Comparison of ENCODE assay signal across 16 cellular contexts in the genomic region with DNA sequence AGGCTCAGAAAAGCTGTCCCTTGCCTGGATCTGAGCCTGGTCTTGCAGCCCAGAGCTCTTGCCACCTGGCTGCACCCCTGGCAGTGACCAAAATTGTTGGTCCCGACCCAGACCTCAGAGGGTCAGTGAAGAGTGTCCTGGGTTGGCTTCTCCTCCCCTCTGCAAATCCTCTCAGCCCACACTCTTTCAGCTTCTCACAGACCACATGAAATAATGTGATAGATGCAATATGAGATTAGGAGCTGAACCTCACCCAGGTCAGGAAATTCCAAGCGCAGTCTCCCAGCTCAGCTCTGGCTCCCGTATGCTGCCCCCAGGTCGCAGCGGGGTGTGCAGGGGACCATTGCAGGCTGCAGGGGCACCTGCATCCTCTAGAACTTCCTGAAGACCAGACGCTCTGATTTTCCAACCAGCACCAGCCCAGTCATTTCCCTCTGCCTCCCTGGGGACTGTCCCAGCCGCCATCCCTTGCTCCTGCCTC. TPM values are rescaled to one million over a fixed set of nuclear protein-coding genes. Genes with fewer than 3 reads are reported as not detected.
DNase-seq lines count a peak whose midpoint lies in the region; ATAC-seq and TF ChIP-seq lines count a peak whose summit lies in the region.
"Had no signal": no experiment of that assay in that cellular context is flagged by ENCODE, and none has a peak within 500 bp of the region (broad histone marks: within the 10 kb centered on the region; RNA-seq: fewer than 3 reads in every experiment).

No MANE protein-coding gene starts in this region.

- POLR2A ChIA-PET in SK-N-SH (lab: Yijun Ruan, JAX) = interaction anchor here (0.6 to 6.3 kb wide), 7 partner anchors 19 to 116 kb away, joined by 3 to 50 read pairs (median 20); partner anchors contain the start of gene RET

- H3F3A ChIP-seq in SK-N-SH (replicated peaks; ENCODE audit: insufficient read depth) = no peaks in the 10 kb centered on the region

- H3K9me3 ChIP-seq in right cardiac atrium (ENCODE audit: control insufficient read depth, low read length) (no peaks in the 10 kb centered on the region), SK-N-SH (no peaks in the 10 kb centered on the region), left lung (no peaks in the 10 kb centered on the region), upper lobe of right lung (no peaks in the 10 kb centered on the region)

- ATAC-seq in left ventricle myocardium superior = no peak
- ATAC-seq in right cardiac atrium = no peak
- no peak for ATAC-seq in left lung
- no peak for ATAC-seq in upper lobe of right lung
- ATAC-seq: PC-3 had no signal

- TF ChIP-seq RAD21 in SK-N-SH (IDR thresholded peaks at IDR 0.05; ENCODE audit: low read length) = peak; percentile 19; the same call in 1 of the 2 replicates

- H3K4me1 ChIP-seq in right cardiac atrium (ENCODE audit: control insufficient read depth, insufficient read depth, low read length) (no peaks in the 10 kb centered on the region), SK-N-SH (ENCODE audit: control insufficient read depth in 1 of 2, insufficient read depth in 2 of 2, low read depth in 1 of 2, low read length in 1 of 2) (peaks cover 0 to 85% of the 10 kb centered on the region in 2 experiments; a peak in 2 of 4 replicates), left lung (no peaks in the 10 kb centered on the region), upper lobe of right lung (no peaks in the 10 kb centered on the region)

- intact Hi-C loops in left ventricle myocardium superior (cut with micrococcal nuclease) = no loop called here
- intact Hi-C loops in right cardiac atrium (cut with DNase I) = no loop called here
- intact Hi-C loops in left lung (cut with DNase I) = no loop called here
- intact Hi-C loops in upper lobe of right lung (cut with DNase I) = no loop called here

- WGBS in right cardiac atrium = 56% methylated on average over 7 of the region's 7 CpGs
- WGBS in SK-N-SH (ENCODE audit: low lambda C conversion rate) = 0% methylated on average over 3 of the region's 7 CpGs

- H3K27me3 ChIP-seq in right cardiac atrium (ENCODE audit: control insufficient read depth, insufficient read depth) = no peaks in the 10 kb centered on the region
- no peaks in the 10 kb centered on the region for H3K27me3 ChIP-seq in SK-N-SH (ENCODE audit: insufficient read depth)
- peaks cover 0 to 21% of the 10 kb centered on the region in 2 donors for H3K27me3 ChIP-seq in left lung
- H3K27me3 ChIP-seq in upper lobe of right lung = peaks cover 6% of the 10 kb centered on the region

- no peaks in the 10 kb centered on the region for H3K36me3 ChIP-seq in SK-N-SH (replicated peaks in 1 of 2; ENCODE audit: control insufficient read depth in 1 of 2, insufficient read depth in 2 of 2, low read length in 1 of 2)
- H3K36me3 ChIP-seq in left lung = no peaks in the 10 kb centered on the region
- no peaks in the 10 kb centered on the region for H3K36me3 ChIP-seq in upper lobe of right lung

- H4K20me1 ChIP-seq in SK-N-SH (ENCODE audit: insufficient read depth) = no peaks in the 10 kb centered on the region

- CTCF ChIA-PET in SK-N-SH (lab: Yijun Ruan, JAX) = interaction anchor here (0.7 to 3.1 kb wide), 5 partner anchors 13 to 168 kb away, joined by 3 to 19 read pairs (median 3); no protein-coding TSS in a partner anchor

- no peak overlapping the region for H3K4me2 ChIP-seq in SK-N-SH

- no peak overlapping the region for H3K4me3 ChIP-seq in right cardiac atrium (ENCODE audit: low read length)
- no peak overlapping the region for H3K4me3 ChIP-seq in SK-N-SH (ENCODE audit: low read depth in 2 of 2, low read length in 1 of 2)
- no peak overlapping the region for H3K4me3 ChIP-seq in left lung
- H3K4me3 ChIP-seq in upper lobe of right lung = no peak overlapping the region

- H3K79me2 ChIP-seq in SK-N-SH (ENCODE audit: insufficient read depth) = no peaks in the 10 kb centered on the region

- DNase-seq in left ventricle myocardium superior (peak; percentile 10), right cardiac atrium (no peak), SK-N-SH (peak; percentile 41), left lung (peak; percentile 22 to 30), upper lobe of right lung (peak; percentile 43), mucosa of gallbladder (ENCODE audit: low spot score) (no peak)
- DNase-seq in activated CD8-positive, alpha-beta memory T cell treated with anti-CD3 and anti-CD28 coated beads, Interleukin-2, amount 50 U/mL, for 48 hours = no peak
- DNase-seq: DMS 273 treated with DMSO at 0.1 percent for 48 hours; KG1; NCI-H1048; NCI-H146; NCI-H2081 treated with DMSO at 0.1 percent for 48 hours; NCI-H226; NCI-H526; NK-92 treated with Interleukin-12 subunit alpha and Interleukin-12 subunit beta, amount 100 ng/mL, for 24 hours; PC-3 had no signal

- peak in 1 of 2 experiments; percentile 77; a peak in 2 of 4 replicates for TF ChIP-seq EP300 in SK-N-SH (IDR thresholded peaks at IDR 0.05; ENCODE audit: borderline replicate concordance in 1 of 2, low read depth in 1 of 2, low read length in 1 of 2)

- no peak overlapping the region for H3K9ac ChIP-seq in SK-N-SH

- H3K9me2 ChIP-seq in SK-N-SH = no peaks in the 10 kb centered on the region

- no peak overlapping the region for H2AFZ ChIP-seq in SK-N-SH (ENCODE audit: low read depth)

- H3K27ac ChIP-seq in right cardiac atrium (ENCODE audit: low read length) (no peak overlapping the region), SK-N-SH (ENCODE audit: low read depth in 2 of 2, low read length in 1 of 2) (peak overlapping the region in 1 of 2 experiments; percentile 100; a peak in 2 of 4 replicates), left lung (no peak overlapping the region), upper lobe of right lung (no peak overlapping the region)

- no peak for TF ChIP-seq CTCF in SK-N-SH (IDR thresholded peaks at IDR 0.05)
- no peak for TF ChIP-seq CTCF in left lung (IDR thresholded peaks at IDR 0.05)
- TF ChIP-seq CTCF in upper lobe of right lung (IDR thresholded peaks at IDR 0.05) = no peak

TF ChIP-seq in SK-N-SH, 30 proteins besides CTCF, POLR2A, EP300 and RAD21:
- no peak for TF ChIP-seq ZBTB33 (IDR thresholded peaks at IDR 0.05; ENCODE audit: borderline replicate concordance, low read depth)
- peak; percentile 71; the same call in 1 of the 2 replicates for TF ChIP-seq RCOR1 (IDR thresholded peaks at IDR 0.05; ENCODE audit: low read length)
- TF ChIP-seq, protein P1, sequence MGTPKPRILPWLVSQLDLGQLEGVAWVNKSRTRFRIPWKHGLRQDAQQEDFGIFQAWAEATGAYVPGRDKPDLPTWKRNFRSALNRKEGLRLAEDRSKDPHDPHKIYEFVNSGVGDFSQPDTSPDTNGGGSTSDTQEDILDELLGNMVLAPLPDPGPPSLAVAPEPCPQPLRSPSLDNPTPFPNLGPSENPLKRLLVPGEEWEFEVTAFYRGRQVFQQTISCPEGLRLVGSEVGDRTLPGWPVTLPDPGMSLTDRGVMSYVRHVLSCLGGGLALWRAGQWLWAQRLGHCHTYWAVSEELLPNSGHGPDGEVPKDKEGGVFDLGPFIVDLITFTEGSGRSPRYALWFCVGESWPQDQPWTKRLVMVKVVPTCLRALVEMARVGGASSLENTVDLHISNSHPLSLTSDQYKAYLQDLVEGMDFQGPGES (IDR thresholded peaks at IDR 0.05; ENCODE audit: low read depth, low read length) = no peak
- TF ChIP-seq CHD2 (IDR thresholded peaks at IDR 0.05; ENCODE audit: low read length, partially characterized antibody) = peak; percentile 11

RNA-seq across cellular contexts. Expression of gene RET, which starts 19.6 kb away (rescaled TPM):
- total RNA-seq in left ventricle myocardium superior (8.4 TPM), right cardiac atrium (under 1 TPM; 0.23 to 0.47 (median 0.33) TPM), left lung (1 to 10 TPM in 1 of 2 donors, under 1 TPM in 1; 0.97 to 1.0 TPM), upper lobe of right lung (1.0 TPM), mucosa of gallbladder (1.6 TPM)
- polyA plus RNA-seq in right cardiac atrium (0.59 TPM), SK-N-SH (2012; rRNA removed) (3.2 and 6.8 TPM in 2 replicates)
- 5.8 and 12.3 TPM in 2 replicates for polyA plus RNA-seq in SK-N-SH (2012; cell fraction: cytosol; rRNA removed)
- polyA plus RNA-seq in SK-N-SH (2012; cell fraction: nucleus; rRNA removed) = 11.5 and 17.8 TPM in 2 replicates
- total RNA-seq: PC-3 had no signal

Comparison
In these comparisons a context has a peak if more than half of its experiments do, and no peak if none do; other contexts are left out.
1. DNase-seq: peak in left ventricle myocardium superior (single experiment), SK-N-SH (single experiment), left lung (2 of 2) and upper lobe of right lung (single experiment); none in right cardiac atrium (0 of 3), activated CD8-positive, alpha-beta memory T cell treated with anti-CD3 and anti-CD28 coated beads, Interleukin-2, amount 50 U/mL, for 48 hours (single experiment) and mucosa of gallbladder (single experiment).